In genomic region chr11:114307524-114308203, GRCh38 we compare ENCODE assay signal across 10 cellular contexts. TPM values are rescaled to one million over a fixed set of nuclear protein-coding genes. Genes with fewer than 3 reads are reported as not detected.
DNase-seq lines count a peak whose midpoint lies in the region; ATAC-seq, FAIRE-seq and TF ChIP-seq lines count a peak whose summit lies in the region.
"Had no signal": no experiment of that assay in that cellular context is flagged by ENCODE, and none has a peak within 500 bp of the region (broad histone marks: within the 10 kb centered on the region; RNA-seq: fewer than 3 reads in every experiment).

No MANE protein-coding gene starts in this region.

- H3K79me2 ChIP-seq in HepG2 (ENCODE audit: insufficient read depth, low read length), result no peaks in the 10 kb centered on the region

- no peaks in the 10 kb centered on the region for H4K20me1 ChIP-seq in HepG2 (ENCODE audit: insufficient read depth, low read length)

- ATAC-seq in HepG2, result peak; percentile 63; the same call in 2 of the 3 replicates
- ATAC-seq in upper lobe of left lung (ENCODE audit: low FRiP score in 2 of 2), result peak; percentile 78 to 84
- no peak for ATAC-seq in foreskin keratinocyte
- ATAC-seq: activated naive CD8-positive, alpha-beta T cell treated with anti-CD3 and anti-CD28 coated beads, Interleukin-2, amount 50 U/mL, for 24 hours; GM12878 had no signal

- H3K4me1 Mint-ChIP-seq in mesothelial cell of epicardium, result peaks cover 2% of the 10 kb centered on the region
- H3K4me1 Mint-ChIP-seq: activated naive CD8-positive, alpha-beta T cell treated with anti-CD3 and anti-CD28 coated beads, Interleukin-2, amount 50 U/mL, for 24 hours had no signal

- in situ Hi-C loops in HepG2 (cut with HindIII; ENCODE audit: extremely low pct_ligation_motif_present, low pct_unique_long_range_greater_than_20kb), result no loop called here

- no peak overlapping the region for H2AFZ ChIP-seq in HepG2 (ENCODE audit: low read length)

- TF ChIP-seq EP300 in HepG2 (IDR thresholded peaks at IDR 0.05; ENCODE audit: low read depth in 2 of 2, low read length in 2 of 2), result no peak
- no peak for TF ChIP-seq EP300 in HepG2 (CRISPR knock-in tag; IDR thresholded peaks at IDR 0.05; ENCODE audit: borderline replicate concordance)
- TF ChIP-seq EP300 in upper lobe of left lung (IDR thresholded peaks at IDR 0.05), result peak; percentile 69 to 95 (median 93)

- H3K9me3 ChIP-seq in HepG2 (ENCODE audit: low read length), result no peaks in the 10 kb centered on the region
- H3K9me3 ChIP-seq in upper lobe of left lung, result no peaks in the 10 kb centered on the region

- H3K27me3 Mint-ChIP-seq in mesothelial cell of epicardium (ENCODE audit: low read depth), result peaks cover 9% of the 10 kb centered on the region

- intact Hi-C loops in HepG2 (cut with micrococcal nuclease; ENCODE audit: unreplicated experiment), result no loop called here

- no peak overlapping the region for H3K27ac Mint-ChIP-seq in mesothelial cell of epicardium
- H3K27ac Mint-ChIP-seq: activated naive CD8-positive, alpha-beta T cell treated with anti-CD3 and anti-CD28 coated beads, Interleukin-2, amount 50 U/mL, for 24 hours had no signal

- peaks cover 17% of the 10 kb centered on the region for H3K9me3 Mint-ChIP-seq in mesothelial cell of epicardium
- H3K9me3 Mint-ChIP-seq: activated naive CD8-positive, alpha-beta T cell treated with anti-CD3 and anti-CD28 coated beads, Interleukin-2, amount 50 U/mL, for 24 hours had no signal

- H3K4me3 ChIP-seq in choroid plexus epithelial cell (ENCODE audit: low read depth, low read length), result peak overlapping the region; percentile 9
- no peak overlapping the region for H3K4me3 ChIP-seq in HepG2 (replicated peaks in 1 of 3; ENCODE audit: insufficient read depth in 1 of 3, low read depth in 2 of 3, low read length in 3 of 3)
- H3K4me3 ChIP-seq in upper lobe of left lung, result no peak overlapping the region
- H3K4me3 ChIP-seq: GM12878 had no signal

- H3K36me3 ChIP-seq in HepG2 (replicated peaks in 1 of 2; ENCODE audit: control insufficient read depth in 1 of 2, insufficient read depth in 2 of 2, low read length in 2 of 2), result no peaks in the 10 kb centered on the region
- H3K36me3 ChIP-seq in upper lobe of left lung, result peaks cover 0 to 19% (median 3%) of the 10 kb centered on the region in 4 donors

- peaks cover 34% of the 10 kb centered on the region for H3K4me1 ChIP-seq in HepG2 (ENCODE audit: insufficient read depth, low read length)
- peaks cover 32 to 51% (median 43%) of the 10 kb centered on the region in 4 donors for H3K4me1 ChIP-seq in upper lobe of left lung
- H3K4me1 ChIP-seq in foreskin keratinocyte, result no peaks in the 10 kb centered on the region

- no peak overlapping the region for H3K4me3 Mint-ChIP-seq in mesothelial cell of epicardium
- H3K4me3 Mint-ChIP-seq: activated naive CD8-positive, alpha-beta T cell treated with anti-CD3 and anti-CD28 coated beads, Interleukin-2, amount 50 U/mL, for 24 hours had no signal

- H3K36me3 Mint-ChIP-seq in mesothelial cell of epicardium, result peaks cover 1% of the 10 kb centered on the region

- WGBS in HepG2 (ENCODE audit: low lambda C conversion rate), result 13% methylated on average over 9 of the region's 9 CpGs
- 19 to 21% methylated on average over 9 of the region's 9 CpGs for WGBS in upper lobe of left lung, 2 donors

- BruUV-seq in HepG2 (replicated peaks; lab: Mats Ljungman, UMichigan), result no TSS peak

- H3K9ac ChIP-seq in HepG2 (ENCODE audit: insufficient read depth, low read depth, low read length), result no peak overlapping the region

- CTCF ChIA-PET in HepG2 (lab: Yijun Ruan, JAX; ENCODE audit: low intra/inter-chr PET ratio, low total read pairs), result no interaction called here

- H3K27me3 ChIP-seq in HepG2 (ENCODE audit: control insufficient read depth in 1 of 2, insufficient read depth in 2 of 2, low read length in 2 of 2) (peaks cover 3 to 53% of the 10 kb centered on the region in 2 experiments; a peak in 4 of 5 replicates), upper lobe of left lung (no peaks in the 10 kb centered on the region), foreskin keratinocyte (peaks cover 17% of the 10 kb centered on the region)

- no peak overlapping the region; the same call in 1 of the 2 replicates for H3K4me2 ChIP-seq in HepG2 (ENCODE audit: low read depth, low read length)

- H3K27ac ChIP-seq in HepG2 (ENCODE audit: extremely low read length, insufficient read depth, low read length), result no peak overlapping the region
- H3K27ac ChIP-seq in upper lobe of left lung, result peak overlapping the region; percentile 75 to 80 (median 76)
- H3K27ac ChIP-seq in foreskin keratinocyte, result no peak overlapping the region

- TF ChIP-seq RAD21 in HepG2 (CRISPR knock-in tag; IDR thresholded peaks at IDR 0.05), result no peak

- peak; percentile 88 for DNase-seq in HT1080 (ENCODE audit: low read depth)
- DNase-seq in choroid plexus epithelial cell (ENCODE audit: low read depth), result peak; percentile 88
- peak; percentile 23 for DNase-seq in HepG2 (ENCODE audit: low spot score)
- DNase-seq in upper lobe of left lung, result peak in 1 of 2 donors; percentile 85
- DNase-seq in foreskin keratinocyte, result no peak
- DNase-seq in CD1c-positive myeloid dendritic cell (ENCODE audit: extremely low spot score), result no peak
- no peak for DNase-seq in mesothelial cell of epicardium (ENCODE audit: low spot score in 2 of 2, unreplicated experiment in 2 of 2)
- DNase-seq in stimulated activated CD4-positive, alpha-beta T cell treated with anti-CD3 and anti-CD28 coated beads, Interleukin-4, amount 100 ng/mL, for 1 hour, result no peak
- DNase-seq: activated naive CD8-positive, alpha-beta T cell treated with anti-CD3 and anti-CD28 coated beads, Interleukin-2, amount 50 U/mL, for 24 hours had no signal

- no peak for TF ChIP-seq CTCF in choroid plexus epithelial cell (conservative IDR thresholded peaks at IDR 0.05; ENCODE audit: low read depth, low read length)
- no peak for TF ChIP-seq CTCF in HepG2 (CRISPR knock-in tag; IDR thresholded peaks at IDR 0.05)
- no peak for TF ChIP-seq CTCF in upper lobe of left lung (IDR thresholded peaks at IDR 0.05)
- no peak for TF ChIP-seq CTCF in foreskin keratinocyte (conservative IDR thresholded peaks at IDR 0.05)
- no peak for TF ChIP-seq CTCF in mesothelial cell of epicardium (IDR thresholded peaks at IDR 0.05; ENCODE audit: unreplicated experiment)

- FAIRE-seq in HepG2 (lab: Jason Lieb, UNC), result no peak
- FAIRE-seq: GM12878 had no signal

- TF ChIP-seq POLR2A in HepG2 (IDR thresholded peaks at IDR 0.05; ENCODE audit: insufficient read depth in 1 of 2, low read depth in 2 of 2, low read length in 2 of 2) (no peak), upper lobe of left lung (IDR thresholded peaks at IDR 0.05) (peak in 1 of 4 donors; percentile 32)

- POLR2A ChIA-PET in HepG2 (lab: Yijun Ruan, JAX), result no interaction called here

TF ChIP-seq in HepG2, 621 proteins besides CTCF, POLR2A, EP300 and RAD21 (continues in another document):
- TF ChIP-seq TFDP2 (CRISPR knock-in tag; IDR thresholded peaks at IDR 0.05) (peak; percentile 30; the same call in 1 of the 2 replicates), SAP130 (CRISPR knock-in tag; IDR thresholded peaks at IDR 0.05; ENCODE audit: low read depth) (peak; percentile 36; the same call in 1 of the 2 replicates), ZFP36L1 (CRISPR knock-in tag; IDR thresholded peaks at IDR 0.05) (no peak), MAX (IDR thresholded peaks at IDR 0.05) (peak; percentile 73), ZKSCAN5 (CRISPR knock-in tag; IDR thresholded peaks at IDR 0.05) (no peak)

RNA-seq across cellular contexts. Expression of gene NNMT, which starts 11.5 kb away (rescaled TPM):
- 158 and 162 TPM in 2 replicates for total RNA-seq in HT1080 (2014; rRNA removed; shearing (Covaris generic))
- 103 and 115 TPM in 2 replicates for polyA plus RNA-seq in HT1080 (2015; cell fraction: cytosol; rRNA removed)
- 85.2 and 92.3 TPM in 2 replicates for polyA plus RNA-seq in HT1080 (2015; cell fraction: nucleus; rRNA removed)
- total RNA-seq in HepG2 (2016; rRNA removed; fragmentation: Illumina TruSeq; extraction: Trizol) (not detected in 2 replicates), upper lobe of left lung (100 to 1,000 TPM in 5 of 6 donors, 10 to 100 TPM in 1; 93.4 to 383 (median 208) TPM), foreskin keratinocyte (not detected in 2 replicates), mesothelial cell of epicardium (0.54 to 2.4 TPM (median 2.3 TPM) in 3 replicates)
- not detected in 2 replicates for total RNA-seq in HepG2 (2016; cell fraction: cytosol; rRNA removed; fragmentation: Illumina TruSeq; extraction: Trizol; ENCODE audit: low read depth)
- total RNA-seq in HepG2 (2016; cell fraction: insoluble cytoplasmic fraction; rRNA removed; fragmentation: Illumina TruSeq; extraction: Trizol), result not detected in 2 replicates
- total RNA-seq in HepG2 (2016; cell fraction: membrane; rRNA removed; fragmentation: Illumina TruSeq; extraction: Trizol), result not detected in 2 replicates
- total RNA-seq in HepG2 (2016; cell fraction: nucleus; rRNA removed; fragmentation: Illumina TruSeq; extraction: Trizol), result not detected in 2 replicates
- polyA plus RNA-seq in HepG2 (2011; rRNA removed) (0.13 TPM in 1 of 2 replicates, not detected in the other), foreskin keratinocyte (not detected in 2 replicates)
- 0.21 TPM in 1 of 2 replicates, not detected in the other for polyA plus RNA-seq in HepG2 (2011; cell fraction: cytosol; rRNA removed)
- not detected in 2 replicates for polyA plus RNA-seq in HepG2 (2011; cell fraction: nucleus; rRNA removed)
- not detected in 2 replicates for polyA plus RNA-seq in HepG2 (2012)
- not detected in 2 replicates for polyA plus RNA-seq in HepG2 (2016; cell fraction: cytosol; fragmentation: Illumina TruSeq; extraction: Trizol; ENCODE audit: low read depth)
- not detected in 2 replicates for polyA plus RNA-seq in HepG2 (2016; cell fraction: insoluble cytoplasmic fraction; fragmentation: Illumina TruSeq; extraction: Trizol; ENCODE audit: low read depth)
- polyA plus RNA-seq in HepG2 (2016; cell fraction: membrane; fragmentation: Illumina TruSeq; extraction: Trizol; ENCODE audit: low read depth), result not detected in 2 replicates
- not detected in 2 replicates for polyA plus RNA-seq in HepG2 (2016; cell fraction: nucleus; fragmentation: Illumina TruSeq; extraction: Trizol; ENCODE audit: insufficient read depth, low read depth)
- polyA minus RNA-seq in HepG2 (2011; rRNA and poly(A)+ RNA removed; ENCODE audit: low replicate concordance), result 129 TPM in 1 of 2 replicates, not detected in the other
- polyA minus RNA-seq in HepG2 (2011; cell fraction: cytosol; rRNA and poly(A)+ RNA removed), result 1.6 and 1.8 TPM in 2 replicates
- 1.4 and 1.5 TPM in 2 replicates for polyA minus RNA-seq in HepG2 (2011; cell fraction: nucleus; rRNA and poly(A)+ RNA removed)
- total RNA-seq: GM12878 had no signal

Comparison
In these comparisons a context has a peak if more than half of its experiments do, and no peak if none do; other contexts are left out.
1. DNase-seq: peak in HT1080 (single experiment), choroid plexus epithelial cell (single experiment) and HepG2 (single experiment); none in foreskin keratinocyte (0 of 2), CD1c-positive myeloid dendritic cell (single experiment), mesothelial cell of epicardium (0 of 2) and stimulated activated CD4-positive, alpha-beta T cell treated with anti-CD3 and anti-CD28 coated beads, Interleukin-4, amount 100 ng/mL, for 1 hour (single experiment).
2. H3K27ac ChIP-seq: peak in upper lobe of left lung (4 of 4); none in HepG2 (single experiment) and foreskin keratinocyte (single experiment).
3. RNA of gene NNMT, which starts 11.5 kb away (total RNA-seq): 93.4 to 383 TPM in upper lobe of left lung and 158 to 162 TPM in HT1080; 0.54 to 2.4 TPM in mesothelial cell of epicardium, not detected in HepG2 and not detected in foreskin keratinocyte; every median in the first group is over 10 times any median in the second.